In genomic region chr5:172600571-172600970, GRCh38 we compare ENCODE assay signal across 15 cellular contexts. TPM values are rescaled to one million over a fixed set of nuclear protein-coding genes. Genes with fewer than 3 reads are reported as not detected.
DNase-seq lines count a peak whose midpoint lies in the region; ATAC-seq and TF ChIP-seq lines count a peak whose summit lies in the region.
"Had no signal": no experiment of that assay in that cellular context is flagged by ENCODE, and none has a peak within 500 bp of the region (broad histone marks: within the 10 kb centered on the region; RNA-seq: fewer than 3 reads in every experiment).

No MANE protein-coding gene starts in this region.

- H3K9me3 Mint-ChIP-seq in chondrocyte (ENCODE audit: low read depth), result no peaks in the 10 kb centered on the region
- H3K9me3 Mint-ChIP-seq in nephron, result peaks cover 4% of the 10 kb centered on the region

- H3K27ac Mint-ChIP-seq in chondrocyte (ENCODE audit: unreplicated experiment) (no peak overlapping the region), nephron (peak overlapping the region; percentile 56 to 87 (median 67))
- H3K27ac Mint-ChIP-seq: CD4-positive, CD25-positive, alpha-beta regulatory T cell had no signal

- H3K36me3 Mint-ChIP-seq in chondrocyte (ENCODE audit: low read depth), result no peaks in the 10 kb centered on the region
- no peaks in the 10 kb centered on the region for H3K36me3 Mint-ChIP-seq in nephron (ENCODE audit: low read depth)
- H3K36me3 Mint-ChIP-seq: CD4-positive, CD25-positive, alpha-beta regulatory T cell had no signal

- H3K4me1 Mint-ChIP-seq in chondrocyte (ENCODE audit: low read depth) (peaks cover 12% of the 10 kb centered on the region), nephron (peaks cover 23% of the 10 kb centered on the region)
- H3K4me1 Mint-ChIP-seq: CD4-positive, CD25-positive, alpha-beta regulatory T cell had no signal

- H3K36me3 ChIP-seq in tibial artery, result no peaks in the 10 kb centered on the region
- H3K36me3 ChIP-seq: SJCRH30 had no signal

- peaks cover 3% of the 10 kb centered on the region for H3K27me3 Mint-ChIP-seq in chondrocyte (ENCODE audit: low read depth)
- H3K27me3 Mint-ChIP-seq in nephron (ENCODE audit: low read depth), result peaks cover 2% of the 10 kb centered on the region

- ATAC-seq in HG02678 (IDR thresholded peaks at IDR 0.05; ENCODE audit: unreplicated experiment) (no peak), HG02884 (IDR thresholded peaks at IDR 0.05; ENCODE audit: unreplicated experiment) (no peak)

- no peak overlapping the region for H3K4me3 Mint-ChIP-seq in chondrocyte (ENCODE audit: unreplicated experiment)
- H3K4me3 Mint-ChIP-seq in nephron, result no peak overlapping the region
- H3K4me3 Mint-ChIP-seq: CD4-positive, CD25-positive, alpha-beta regulatory T cell had no signal

- intact Hi-C loops in cardiac septum (cut with DNase I) (no loop called here), tibial artery (cut with DNase I; ENCODE audit: low total_unique reads) (no loop called here)

- H3K27me3 ChIP-seq in tibial artery, result no peaks in the 10 kb centered on the region
- H3K27me3 ChIP-seq: SJCRH30 had no signal

- H3K4me1 ChIP-seq in tibial artery, result peaks cover 0 to 39% (median 17%) of the 10 kb centered on the region in 4 donors

- H3K9me3 ChIP-seq in tibial artery, result no peaks in the 10 kb centered on the region
- H3K9me3 ChIP-seq: SJCRH30 had no signal

- peak; percentile 51 for DNase-seq in chondrocyte (ENCODE audit: low spot score)
- peak; percentile 73 for DNase-seq in cardiac septum (ENCODE audit: low spot score)
- peak in 1 of 2 donors; percentile 74 for DNase-seq in tibial artery
- DNase-seq in retina, result no peak
- DNase-seq in SW480 (ENCODE audit: low spot score), result no peak
- DNase-seq: CD4-positive, CD25-positive, alpha-beta regulatory T cell; KG1; NCI-H1092; NCI-H187; NCI-H446; NCI-H82; SJCRH30 had no signal

- TF ChIP-seq CTCF in chondrocyte (IDR thresholded peaks at IDR 0.05) (no peak), nephron (IDR thresholded peaks at IDR 0.05; ENCODE audit: unreplicated experiment in 3 of 3) (no peak), tibial artery (IDR thresholded peaks at IDR 0.05) (no peak)

- H3K27ac ChIP-seq in tibial artery, result peak overlapping the region; percentile 18 to 76
- H3K27ac ChIP-seq: SJCRH30 had no signal

- no peak overlapping the region for H3K4me3 ChIP-seq in tibial artery
- H3K4me3 ChIP-seq: SJCRH30 had no signal

RNA-seq across cellular contexts. Expression of gene NEURL1B, which starts 40.5 kb away (rescaled TPM):
- total RNA-seq in chondrocyte (1.2 to 5.4 TPM (median 4.9 TPM) in 3 replicates), cardiac septum (19.7 TPM)

Comparison
In these comparisons a context has a peak if more than half of its experiments do, and no peak if none do; other contexts are left out.
1. DNase-seq: peak in chondrocyte (single experiment) and cardiac septum (single experiment); none in retina (single experiment) and SW480 (single experiment).